8 cellular contexts compared by ENCODE assay signal in the genomic region with DNA sequence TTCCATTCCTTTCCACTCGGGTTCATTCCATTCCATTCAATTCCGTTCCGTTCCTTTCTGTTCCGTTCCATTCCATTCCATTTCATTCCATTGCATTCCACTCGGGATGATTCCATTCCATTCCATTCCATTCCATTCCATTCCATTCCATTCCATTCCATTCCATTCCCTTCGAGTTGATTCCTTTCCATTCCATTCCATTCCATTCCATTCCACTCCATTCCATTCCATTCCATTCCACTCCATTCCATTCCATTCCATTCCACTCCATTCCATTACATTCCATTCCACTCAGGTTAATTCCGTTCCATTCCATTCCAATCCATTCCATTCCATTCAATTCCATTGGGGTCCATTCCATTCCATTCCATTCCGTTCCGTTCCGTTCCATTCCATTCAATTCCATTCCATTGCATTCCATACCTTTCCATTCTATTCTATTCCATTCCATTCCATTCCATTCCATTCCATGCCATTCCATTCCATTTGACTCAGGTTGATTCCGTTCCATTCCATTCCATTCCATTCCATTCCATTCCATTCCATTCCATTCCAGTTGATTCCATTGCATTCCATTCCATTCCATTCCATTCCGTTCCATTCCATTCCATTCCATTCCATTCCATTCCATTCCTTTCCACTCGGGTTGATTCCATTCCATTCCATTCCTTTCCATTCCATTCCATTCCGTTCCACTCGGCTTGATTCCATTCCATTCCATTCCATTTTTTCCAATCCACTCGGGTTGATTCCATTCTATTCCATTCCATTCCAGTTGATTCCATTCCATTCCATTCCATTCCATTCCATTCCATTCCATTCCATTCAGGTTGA.
A peak's percentile ranks its signal among the peaks of the same experiment; 100 is the strongest.
DNase-seq lines count a peak whose midpoint lies in the region; ATAC-seq, FAIRE-seq and TF ChIP-seq lines count a peak whose summit lies in the region.
"Not testable (repeated sequence)": the region's sequence is repeated elsewhere in the genome, so short reads cannot be mapped to it uniquely, and the experiment has no call there.

No MANE protein-coding gene starts in this region.

- H3K9me3 Mint-ChIP-seq in stimulated activated naive CD8-positive, alpha-beta T cell treated with anti-CD3 and anti-CD28 coated beads, Interleukin-15, amount 100 ng/mL, for 72 hours: peaks cover 59 to 67% of the 10 kb centered on the region in 2 donors

- not testable (repeated sequence) for FAIRE-seq in endothelial cell of umbilical vein (lab: Jason Lieb, UNC)

- intact Hi-C loops in endothelial cell of umbilical vein (cut with micrococcal nuclease): not testable (repeated sequence)

- not testable (repeated sequence) for TF ChIP-seq RAD21 in liver (IDR thresholded peaks at IDR 0.05)

- TF ChIP-seq CTCF in endothelial cell of umbilical vein (IDR thresholded peaks at IDR 0.05; ENCODE audit: extremely low read depth in 1 of 2, insufficient read depth in 1 of 2, low read depth in 1 of 2, low read length in 2 of 2); liver (IDR thresholded peaks at IDR 0.05; ENCODE audit: low read depth, low read length, missing input control): not testable (repeated sequence)

- H3K9me1 ChIP-seq in endothelial cell of umbilical vein (replicated peaks; ENCODE audit: control insufficient read depth, extremely low read depth, insufficient read depth, low read length): not testable (repeated sequence)

- H2AFZ ChIP-seq in endothelial cell of umbilical vein (ENCODE audit: low read depth, low read length): not testable (repeated sequence)

- TF ChIP-seq POLR2A in endothelial cell of umbilical vein (IDR thresholded peaks at IDR 0.05; ENCODE audit: low read depth, low read length): not testable (repeated sequence)

- H3K4me1 ChIP-seq in endothelial cell of umbilical vein (ENCODE audit: control insufficient read depth, extremely low read depth, insufficient read depth, low read length); liver (ENCODE audit: control insufficient read depth in 4 of 4, insufficient read depth in 4 of 4, low read length in 3 of 4): not testable (repeated sequence)

- H3K27me3 Mint-ChIP-seq in T-helper 17 cell; stimulated activated naive CD8-positive, alpha-beta T cell treated with anti-CD3 and anti-CD28 coated beads, Interleukin-15, amount 100 ng/mL, for 72 hours: not testable (repeated sequence)

- ATAC-seq in GM18520 (IDR thresholded peaks at IDR 0.05; ENCODE audit: unreplicated experiment) (peak; percentile 34), GM21447 (IDR thresholded peaks at IDR 0.05; ENCODE audit: unreplicated experiment) (peak; percentile 43), HG02884 (IDR thresholded peaks at IDR 0.05; ENCODE audit: unreplicated experiment) (peak; percentile 40), HG03439 (IDR thresholded peaks at IDR 0.05; ENCODE audit: unreplicated experiment) (peak; percentile 57), T-helper 17 cell (peak; percentile 67)
- peak; percentile 40 for ATAC-seq in stimulated activated naive CD8-positive, alpha-beta T cell treated with anti-CD3 and anti-CD28 coated beads, Interleukin-15, amount 100 ng/mL, for 72 hours

- H3K9me3 ChIP-seq in T-helper 17 cell (ENCODE audit: control insufficient read depth, low read length, poor library complexity, severe bottlenecking): peaks cover 46% of the 10 kb centered on the region
- peaks cover 38% of the 10 kb centered on the region for H3K9me3 ChIP-seq in endothelial cell of umbilical vein (replicated peaks; ENCODE audit: control insufficient read depth, insufficient read depth, low read length)
- H3K9me3 ChIP-seq in liver (ENCODE audit: control insufficient read depth in 4 of 4, low read length in 3 of 4): peaks cover 11 to 68% (median 56%) of the 10 kb centered on the region in 4 donors

- H3K79me2 ChIP-seq in endothelial cell of umbilical vein (ENCODE audit: control insufficient read depth, insufficient read depth, low read length): not testable (repeated sequence)

- CTCF ChIA-PET in endothelial cell of umbilical vein (lab: Charles Lee): not testable (repeated sequence)

- not testable (repeated sequence) for H3K4me3 ChIP-seq in endothelial cell of umbilical vein (replicated peaks in 1 of 3; ENCODE audit: insufficient read depth in 1 of 3, low read depth in 1 of 3, low read length in 3 of 3)
- peak overlapping the region in 2 of 3 donors; percentile 21 to 29 for H3K4me3 ChIP-seq in liver (ENCODE audit: low read depth in 1 of 3, low read length in 3 of 3)

- H3K9ac ChIP-seq in endothelial cell of umbilical vein (replicated peaks; ENCODE audit: extremely low read depth, insufficient read depth, low read length); liver (ENCODE audit: low read depth in 1 of 2, low read length in 2 of 2): not testable (repeated sequence)

- H3K36me3 ChIP-seq in endothelial cell of umbilical vein (ENCODE audit: control insufficient read depth in 2 of 2, extremely low read depth in 1 of 2, insufficient read depth in 2 of 2, low read length in 2 of 2); liver (ENCODE audit: control insufficient read depth in 4 of 4, insufficient read depth in 3 of 4, low read depth in 1 of 4, low read length in 3 of 4): not testable (repeated sequence)

- 60% methylated on average over 16 of the region's 16 CpGs for WGBS in liver

- not testable (repeated sequence) for H3K4me2 ChIP-seq in endothelial cell of umbilical vein (ENCODE audit: insufficient read depth, low read length)

- H3K27me3 ChIP-seq in endothelial cell of umbilical vein (ENCODE audit: control insufficient read depth in 2 of 2, insufficient read depth in 2 of 2, low read length in 2 of 2); liver (ENCODE audit: control insufficient read depth in 4 of 4, insufficient read depth in 4 of 4, low read length in 3 of 4): not testable (repeated sequence)

- not testable (repeated sequence) for BruUV-seq in endothelial cell of umbilical vein (replicated peaks; lab: Mats Ljungman, UMichigan)

- not testable (repeated sequence) for DNase-seq in T-helper 17 cell; stimulated activated naive CD8-positive, alpha-beta T cell treated with anti-CD3 and anti-CD28 coated beads, Interleukin-15, amount 100 ng/mL, for 72 hours
- peak; percentile 76 for DNase-seq in endothelial cell of umbilical vein (ENCODE audit: low read depth, low spot score)

- not testable (repeated sequence) for H3K27ac ChIP-seq in endothelial cell of umbilical vein (ENCODE audit: insufficient read depth, low read depth, low read length); liver (ENCODE audit: low read depth in 1 of 2, low read length in 2 of 2)

- not testable (repeated sequence) for H4K20me1 ChIP-seq in endothelial cell of umbilical vein (replicated peaks; ENCODE audit: control insufficient read depth, extremely low read depth, insufficient read depth, low read length)

- POLR2A ChIA-PET in endothelial cell of umbilical vein (lab: Charles Lee): not testable (repeated sequence)

- H3K36me3 Mint-ChIP-seq in T-helper 17 cell (ENCODE audit: low read depth): peaks cover 15% of the 10 kb centered on the region

- not testable (repeated sequence) for H3K4me3 Mint-ChIP-seq in T-helper 17 cell; stimulated activated naive CD8-positive, alpha-beta T cell treated with anti-CD3 and anti-CD28 coated beads, Interleukin-15, amount 100 ng/mL, for 72 hours

- dilution Hi-C loops in endothelial cell of umbilical vein (cut with MboI; ENCODE audit: extremely low pct_ligation_motif_present, low sequenced_read_pairs): not testable (repeated sequence)

- not testable (repeated sequence) for H3K27ac Mint-ChIP-seq in T-helper 17 cell; stimulated activated naive CD8-positive, alpha-beta T cell treated with anti-CD3 and anti-CD28 coated beads, Interleukin-15, amount 100 ng/mL, for 72 hours

- H3K4me1 Mint-ChIP-seq in T-helper 17 cell; stimulated activated naive CD8-positive, alpha-beta T cell treated with anti-CD3 and anti-CD28 coated beads, Interleukin-15, amount 100 ng/mL, for 72 hours: not testable (repeated sequence)
